Comparison of ENCODE assay signal across 16 cellular contexts in genomic region chr18:56068030-56068671, GRCh38.
DNase-seq lines count a peak whose midpoint lies in the region; ATAC-seq and TF ChIP-seq lines count a peak whose summit lies in the region.
"Had no signal": no experiment of that assay in that cellular context is flagged by ENCODE, and none has a peak within 500 bp of the region (broad histone marks: within the 10 kb centered on the region; RNA-seq: fewer than 3 reads in every experiment).

No MANE protein-coding gene starts in this region.

- H3K4me2 ChIP-seq in mammary epithelial cell (ENCODE audit: insufficient read depth, low read depth, low read length): peak overlapping the region; percentile 38

- no peak overlapping the region for H3K4me3 ChIP-seq in BE2C (ENCODE audit: low read depth, low read length)
- no peak overlapping the region for H3K4me3 ChIP-seq in mammary epithelial cell (replicated peaks in 1 of 3; ENCODE audit: insufficient read depth in 1 of 3, low read depth in 2 of 3, low read length in 3 of 3)
- H3K4me3 ChIP-seq: body of pancreas, GM12878 had no signal

- H3K27ac ChIP-seq in mammary epithelial cell (ENCODE audit: insufficient read depth, low read depth, low read length): peak overlapping the region; percentile 45
- H3K27ac ChIP-seq: body of pancreas, neutrophil had no signal

- H3K79me2 ChIP-seq in mammary epithelial cell (ENCODE audit: insufficient read depth, low read length): no peaks in the 10 kb centered on the region

- no TSS peak for BruUV-seq in mammary epithelial cell (replicated peaks; lab: Mats Ljungman, UMichigan)

- H3K4me1 ChIP-seq in BE2C: no peaks in the 10 kb centered on the region
- H3K4me1 ChIP-seq in mammary epithelial cell (ENCODE audit: insufficient read depth, low read length): peaks cover 14% of the 10 kb centered on the region
- H3K4me1 ChIP-seq: body of pancreas had no signal

- H2AFZ ChIP-seq in mammary epithelial cell (ENCODE audit: low read depth, low read length): peak overlapping the region; percentile 48

- ATAC-seq in GM21360 (IDR thresholded peaks at IDR 0.05; ENCODE audit: unreplicated experiment): no peak
- ATAC-seq: body of pancreas; GM12878; stimulated activated naive B cell treated with anti-CD40 and anti-IgM and Interleukin-4, amounts not matched to agents 10 μg/mL and 1 μg/mL and 100 μg/mL, for 72 hours had no signal

- no peaks in the 10 kb centered on the region for H3K27me3 ChIP-seq in BE2C
- no peaks in the 10 kb centered on the region for H3K27me3 ChIP-seq in mammary epithelial cell (ENCODE audit: insufficient read depth, low read length)
- H3K27me3 ChIP-seq: body of pancreas, neutrophil had no signal

- DNase-seq in BE2C (peak; percentile 32), LoVo (ENCODE audit: low spot score) (peak; percentile 5), mammary epithelial cell (peak; percentile 91), myocyte (ENCODE audit: low read depth) (peak; percentile 32), NOMO-1 treated with DMSO at 0.1 percent for 48 hours (lab: John Stamatoyannopoulos, UW; ENCODE audit: unreplicated experiment) (no peak), HPDE6-E6E7 (ENCODE audit: extremely low spot score) (no peak)
- DNase-seq in effector CD4-positive, alpha-beta T cell: no peak
- DNase-seq: activated CD4-positive, CD25-positive, alpha-beta regulatory T cell; activated T-cell treated with anti-CD3 and anti-CD28 coated beads, Interleukin-2, amount 50 U/mL, for 48 hours; body of pancreas; erythroblast; left cardiac atrium; stimulated activated naive B cell treated with anti-CD40 and anti-IgM and Interleukin-4, amounts not matched to agents 10 μg/mL and 1 μg/mL and 100 μg/mL, for 72 hours had no signal

- no peak overlapping the region for H3K9ac ChIP-seq in mammary epithelial cell (ENCODE audit: insufficient read depth, low read length)

- in situ Hi-C loops in mammary epithelial cell (cut with MboI; ENCODE audit: low sequenced_read_pairs in 2 of 2): no loop called here

- H3K9me3 ChIP-seq in BE2C (no peaks in the 10 kb centered on the region), mammary epithelial cell (replicated peaks; ENCODE audit: insufficient read depth, low read length) (no peaks in the 10 kb centered on the region)
- H3K9me3 ChIP-seq: body of pancreas, neutrophil had no signal

- no peak for TF ChIP-seq CTCF in BE2C (IDR thresholded peaks at IDR 0.05; ENCODE audit: low read depth, low read length)
- TF ChIP-seq CTCF in mammary epithelial cell (conservative IDR thresholded peaks at IDR 0.05 in 1 of 2, IDR thresholded peaks at IDR 0.05 in 1 of 2; ENCODE audit: extremely low read depth in 1 of 2, insufficient read depth in 1 of 2, low read depth in 1 of 2, low read length in 2 of 2): no peak

- H3K36me3 ChIP-seq in BE2C: no peaks in the 10 kb centered on the region
- no peaks in the 10 kb centered on the region for H3K36me3 ChIP-seq in mammary epithelial cell (ENCODE audit: insufficient read depth, low read length)
- H3K36me3 ChIP-seq: neutrophil had no signal

- H4K20me1 ChIP-seq in mammary epithelial cell (ENCODE audit: insufficient read depth, low read length): no peaks in the 10 kb centered on the region

- dilution Hi-C loops in mammary epithelial cell (cut with HindIII; ENCODE audit: low sequenced_read_pairs): no loop called here

- WGBS in mammary epithelial cell (ENCODE audit: low coverage, missing lambda C conversion rate): 79% methylated on average over 2 of the region's 2 CpGs

- CTCF ChIA-PET in mammary epithelial cell (lab: Charles Lee; ENCODE audit: low non-redundant PET): no interaction called here

- intact Hi-C loops in mammary epithelial cell (cut with micrococcal nuclease): no loop called here

Comparison
In these comparisons a context has a peak if more than half of its experiments do, and no peak if none do; other contexts are left out.
1. DNase-seq: peak in BE2C (single experiment), LoVo (single experiment), mammary epithelial cell (single experiment) and myocyte (single experiment); none in effector CD4-positive, alpha-beta T cell (single experiment), NOMO-1 treated with DMSO at 0.1 percent for 48 hours (single experiment) and HPDE6-E6E7 (single experiment).